In the genomic region with DNA sequence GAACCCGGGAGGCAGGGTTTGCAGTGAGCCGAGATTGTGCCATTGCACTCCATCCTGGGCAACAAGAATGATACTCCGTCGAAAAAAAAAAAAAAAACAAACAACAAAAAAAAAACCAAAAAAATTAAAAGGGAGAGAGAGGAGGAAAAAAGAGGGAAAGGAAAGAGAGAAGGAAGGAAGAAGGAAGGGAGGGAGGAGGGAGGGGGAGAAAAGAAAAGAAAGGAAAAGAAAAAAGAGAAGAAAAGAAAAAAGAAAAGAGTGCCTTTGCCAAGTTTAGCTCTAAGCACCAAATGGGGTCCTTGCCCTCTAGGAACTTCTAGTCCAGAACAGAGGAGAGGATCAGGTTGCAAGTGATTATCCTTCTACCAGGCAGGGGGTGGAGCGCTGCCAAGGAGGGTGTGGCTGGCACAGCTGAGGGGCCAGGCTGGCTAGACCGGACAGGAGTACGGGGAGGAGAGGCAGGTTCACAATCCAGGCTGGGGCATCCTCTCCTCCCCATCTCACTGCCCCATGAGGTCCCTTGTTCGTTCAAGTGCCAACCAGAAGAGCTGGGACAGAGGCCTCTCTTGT, we compare ENCODE assay signal across 24 cellular contexts. TPM values are rescaled to one million over a fixed set of nuclear protein-coding genes. Genes with fewer than 3 reads are reported as not detected.
DNase-seq lines count a peak whose midpoint lies in the region; ATAC-seq and TF ChIP-seq lines count a peak whose summit lies in the region.
"Had no signal": no experiment of that assay in that cellular context is flagged by ENCODE, and none has a peak within 500 bp of the region (broad histone marks: within the 10 kb centered on the region; RNA-seq: fewer than 3 reads in every experiment).

No MANE protein-coding gene starts in this region.

- no peaks in the 10 kb centered on the region for H3K27me3 Mint-ChIP-seq in type B pancreatic cell

- no peaks in the 10 kb centered on the region for H3K36me3 ChIP-seq in heart right ventricle
- H3K36me3 ChIP-seq: BLaER1 treated with 17β-estradiol and CSF1 and Interleukin-3, amounts not matched to agents 10 nM and 100 nM had no signal

- H3K4me3 ChIP-seq in heart right ventricle: no peak overlapping the region
- H3K4me3 ChIP-seq: BLaER1 treated with 17β-estradiol and CSF1 and Interleukin-3, amounts not matched to agents 10 nM and 100 nM had no signal

- H3K4me1 Mint-ChIP-seq in type B pancreatic cell (ENCODE audit: unreplicated experiment): peaks cover 25% of the 10 kb centered on the region

- 93% methylated on average over 8 of the region's 8 CpGs for WGBS in heart right ventricle, 2 donors

- no peaks in the 10 kb centered on the region for H3K27me3 ChIP-seq in heart right ventricle
- H3K27me3 ChIP-seq: BLaER1 treated with 17β-estradiol and CSF1 and Interleukin-3, amounts not matched to agents 10 nM and 100 nM had no signal

- no peak overlapping the region for H3K4me3 Mint-ChIP-seq in type B pancreatic cell
- H3K4me3 Mint-ChIP-seq: CD8-positive, alpha-beta T cell; IgD-negative memory B cell had no signal

- H3K9me3 Mint-ChIP-seq in type B pancreatic cell: no peaks in the 10 kb centered on the region
- H3K9me3 Mint-ChIP-seq: CD8-positive, alpha-beta T cell; IgD-negative memory B cell had no signal

- peaks cover 0 to 5% (median 0%) of the 10 kb centered on the region in 9 donors for H3K4me1 ChIP-seq in heart right ventricle

- no peak for ATAC-seq in left cardiac atrium
- no peak for ATAC-seq in heart right ventricle
- peak; percentile 53 for ATAC-seq in left colon
- no peak for ATAC-seq in HG02798 (IDR thresholded peaks at IDR 0.05; ENCODE audit: poor library complexity, unreplicated experiment)

- H3K9me3 ChIP-seq in heart right ventricle: no peaks in the 10 kb centered on the region
- H3K9me3 ChIP-seq: BLaER1 treated with 17β-estradiol and CSF1 and Interleukin-3, amounts not matched to agents 10 nM and 100 nM had no signal

- intact Hi-C loops in left cardiac atrium (cut with DNase I) (loop anchor here (2.0 to 5.0 kb wide), 2 partner anchors 351 to 531 kb away; no protein-coding TSS in a partner anchor), heart right ventricle (cut with DNase I) (loop anchor here in 9 of 10 donors (2.0 to 10.0 kb wide), 15 partner anchors 111 to 626 kb away; partner anchors contain the start of genes NELFCD (in 1 of the 9) and PRELID3B (in 1 of the 9)), left colon (cut with DNase I, micrococcal nuclease) (loop anchor here (5.0 to 10.0 kb wide), 2 partner anchors 351 to 533 kb away; no protein-coding TSS in a partner anchor)

- DNase-seq in left cardiac atrium: peak; percentile 30
- no peak for DNase-seq in heart right ventricle
- DNase-seq in SW480 (ENCODE audit: low spot score): peak; percentile 28
- DNase-seq in left colon: peak in 1 of 2 donors; percentile 50
- DNase-seq in type B pancreatic cell (ENCODE audit: extremely low spot score, unreplicated experiment): peak; percentile 58
- DNase-seq in activated gamma-delta T cell (lab: John Stamatoyannopoulos, UW): no peak
- no peak for DNase-seq in activated CD4-positive, alpha-beta T cell treated with anti-CD3 and anti-CD28 coated beads, Interleukin-2, amount 50 U/mL, for 4 hours
- DNase-seq: CD8-positive, alpha-beta T cell; DMS79 treated with DMSO at 0.1 percent for 48 hours; H7; Kasumi-1; MM.1S; NCI-H1092; NCI-H1436 treated with DMSO at 0.1 percent for 48 hours; NCI-H2029; NCI-H2171 treated with DMSO at 0.1 percent for 48 hours; NCI-H446; NCI-H526 treated with DMSO at 0.1 percent for 48 hours; OCI-M1; SIG-M5 had no signal

- H3K36me3 Mint-ChIP-seq in type B pancreatic cell: no peaks in the 10 kb centered on the region
- H3K36me3 Mint-ChIP-seq: CD8-positive, alpha-beta T cell; IgD-negative memory B cell had no signal

- H3K27ac Mint-ChIP-seq in type B pancreatic cell: no peak overlapping the region
- H3K27ac Mint-ChIP-seq: CD8-positive, alpha-beta T cell had no signal

- no peak for TF ChIP-seq CTCF in heart right ventricle (IDR thresholded peaks at IDR 0.05)
- no peak for TF ChIP-seq CTCF in type B pancreatic cell (conservative IDR thresholded peaks at IDR 0.05)

- H3K27ac ChIP-seq in heart right ventricle: no peak overlapping the region
- H3K27ac ChIP-seq: BLaER1 treated with 17β-estradiol and CSF1 and Interleukin-3, amounts not matched to agents 10 nM and 100 nM had no signal

RNA-seq across cellular contexts. Expression of gene GNAS, which starts 19.1 kb away (rescaled TPM):
- 1,000 to 10,000 TPM; 1,020 to 1,609 TPM for total RNA-seq in left cardiac atrium
- 1,000 to 10,000 TPM; 1,348 to 2,208 (median 1,783) TPM for total RNA-seq in heart right ventricle
- polyA plus RNA-seq in heart right ventricle: 1,000 to 10,000 TPM; 1,614 to 5,181 TPM
- total RNA-seq in left colon: 100 to 1,000 TPM; 651 to 725 TPM
- 1,005 and 1,406 TPM in 2 replicates for total RNA-seq in type B pancreatic cell (ENCODE audit: low replicate concordance)

RNA-seq across cellular contexts. Expression of gene GNAS-AS1, which starts 20.9 kb away (rescaled TPM):
- total RNA-seq in left cardiac atrium: under 1 TPM; 0.37 to 0.80 TPM
- 1 to 10 TPM in 1 of 10 donors, under 1 TPM in 9; 0.15 to 1.5 (median 0.41) TPM for total RNA-seq in heart right ventricle
- 1 to 10 TPM in 1 of 2 donors, under 1 TPM in 1; 0.06 to 1.1 TPM for polyA plus RNA-seq in heart right ventricle
- total RNA-seq in left colon: 1 to 10 TPM in 1 of 2 donors, under 1 TPM in 1; 0.87 to 1.1 TPM
- total RNA-seq in type B pancreatic cell (ENCODE audit: low replicate concordance): 1.7 and 6.1 TPM in 2 replicates
- total RNA-seq: HT-29 had no signal
- polyA plus RNA-seq: IgD-negative memory B cell had no signal

Comparison
In these comparisons a context has a peak if more than half of its experiments do, and no peak if none do; other contexts are left out.
1. DNase-seq: peak in left cardiac atrium (single experiment), SW480 (single experiment) and type B pancreatic cell (single experiment); none in heart right ventricle (0 of 2), activated gamma-delta T cell (single experiment) and activated CD4-positive, alpha-beta T cell treated with anti-CD3 and anti-CD28 coated beads, Interleukin-2, amount 50 U/mL, for 4 hours (0 of 2).